ENCODE assay signal across 1 cellular context in genomic region chr2:206876176-206876575, GRCh38.
TF ChIP-seq lines count a peak whose summit lies in the region.

No MANE protein-coding gene starts in this region.

TF ChIP-seq in HepG2, 621 proteins besides CTCF, POLR2A, EP300 and RAD21 (continued from another document):
- TF ChIP-seq ZBTB40 (IDR thresholded peaks at IDR 0.05) = no peak
- no peak for TF ChIP-seq ZBTB40 (CRISPR knock-in tag; IDR thresholded peaks at IDR 0.05)
- TF ChIP-seq TFDP1 (CRISPR knock-in tag; IDR thresholded peaks at IDR 0.05; ENCODE audit: borderline replicate concordance) = no peak
- TF ChIP-seq ZNF552 (CRISPR knock-in tag; IDR thresholded peaks at IDR 0.05; ENCODE audit: borderline replicate concordance) = no peak
- no peak for TF ChIP-seq SSRP1 (CRISPR knock-in tag; IDR thresholded peaks at IDR 0.05)
- no peak for TF ChIP-seq MLXIP (CRISPR knock-in tag; IDR thresholded peaks at IDR 0.05; ENCODE audit: borderline replicate concordance)
- no peak for TF ChIP-seq ZNF263 (CRISPR knock-in tag; IDR thresholded peaks at IDR 0.05)
- TF ChIP-seq ZNF878 (CRISPR knock-in tag; IDR thresholded peaks at IDR 0.05) = no peak
- no peak for TF ChIP-seq ZNF136 (CRISPR knock-in tag; IDR thresholded peaks at IDR 0.05; ENCODE audit: low read depth)
- no peak for TF ChIP-seq GTF3A (CRISPR knock-in tag; conservative IDR thresholded peaks at IDR 0.05)
- TF ChIP-seq CREM (IDR thresholded peaks at IDR 0.05) = no peak
- TF ChIP-seq CREM (CRISPR knock-in tag; IDR thresholded peaks at IDR 0.05) = no peak
- TF ChIP-seq ZNF7 (CRISPR knock-in tag; IDR thresholded peaks at IDR 0.05) = no peak
- TF ChIP-seq SMC3 (IDR thresholded peaks at IDR 0.05; ENCODE audit: low read length) = no peak
